Comparison of ENCODE assay signal across 7 cellular contexts in the genomic region with DNA sequence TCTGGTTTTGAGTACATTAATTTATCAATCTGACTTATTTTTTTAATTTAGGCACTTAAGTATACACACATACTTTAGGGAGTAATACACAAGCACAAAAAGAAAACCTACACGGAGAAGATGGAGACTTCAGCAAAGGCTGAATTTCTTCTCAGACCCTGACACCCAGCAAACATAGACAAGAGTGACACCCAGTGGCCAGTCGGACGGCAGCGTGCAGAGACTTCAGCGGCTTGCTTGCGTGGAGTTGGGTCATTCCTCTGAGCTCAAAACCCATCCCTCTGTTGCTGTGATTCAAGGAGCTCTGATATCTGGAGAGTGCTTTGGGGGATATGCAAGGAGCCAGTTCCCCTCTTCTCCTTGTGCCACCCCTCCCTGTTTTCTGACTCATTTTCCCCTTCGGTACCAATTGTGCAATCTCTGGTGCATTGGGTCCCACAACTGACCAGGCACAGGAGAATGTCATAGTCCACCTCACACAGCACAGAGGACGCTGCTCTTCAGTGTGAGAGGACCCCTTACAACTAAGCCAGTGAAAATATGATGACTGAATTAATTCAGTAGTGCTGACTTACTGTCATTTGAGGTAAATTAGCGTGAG. TPM values are rescaled to one million over a fixed set of nuclear protein-coding genes. Genes with fewer than 3 reads are reported as not detected.
A peak's percentile ranks its signal among the peaks of the same experiment; 100 is the strongest.
DNase-seq lines count a peak whose midpoint lies in the region; ATAC-seq and TF ChIP-seq lines count a peak whose summit lies in the region.

No MANE protein-coding gene starts in this region.

- WGBS in hepatocyte (ENCODE audit: low lambda C conversion rate, missing lambda C conversion rate) = 32% methylated on average over 9 of the region's 9 CpGs
- 30% methylated on average over 9 of the region's 9 CpGs for WGBS in smooth muscle cell (ENCODE audit: low lambda C conversion rate)

- no peaks in the 10 kb centered on the region for H4K20me1 ChIP-seq in hepatocyte (ENCODE audit: insufficient read depth, poor library complexity, severe bottlenecking)
- H4K20me1 ChIP-seq in smooth muscle cell (ENCODE audit: low read depth) = no peaks in the 10 kb centered on the region

- peak; percentile 23 for DNase-seq in NCI-H1694 treated with DMSO at 0.1 percent for 48 hours (lab: John Stamatoyannopoulos, UW)
- peak; percentile 59 for DNase-seq in T1000 (lab: John Stamatoyannopoulos, UW)
- DNase-seq in ascending aorta (ENCODE audit: low spot score in 2 of 2) = peak in 1 of 2 donors; percentile 85
- DNase-seq in hepatocyte (ENCODE audit: low spot score) = peak; percentile 83
- peak; percentile 17 for DNase-seq in smooth muscle cell (lab: John Stamatoyannopoulos, UW; ENCODE audit: unreplicated experiment)

- TF ChIP-seq CTCF in ascending aorta (IDR thresholded peaks at IDR 0.05) (peak; percentile 67 to 83 (median 80)), hepatocyte (IDR thresholded peaks at IDR 0.05; ENCODE audit: poor library complexity) (peak; percentile 95), smooth muscle cell (IDR thresholded peaks at IDR 0.05; ENCODE audit: borderline replicate concordance, insufficient read depth, poor library complexity, severe bottlenecking) (peak; percentile 81)

- H3K27ac ChIP-seq in ascending aorta (no peak overlapping the region), hepatocyte (no peak overlapping the region), smooth muscle cell (ENCODE audit: low read depth) (no peak overlapping the region)

- no peak overlapping the region for H3K4me3 ChIP-seq in ascending aorta
- H3K4me3 ChIP-seq in hepatocyte = no peak overlapping the region
- no peak overlapping the region for H3K4me3 ChIP-seq in smooth muscle cell

- H2AFZ ChIP-seq in hepatocyte (no peak overlapping the region), smooth muscle cell (ENCODE audit: low read depth) (no peak overlapping the region)

- H3K9ac ChIP-seq in smooth muscle cell (ENCODE audit: low read depth) = no peak overlapping the region

- intact Hi-C loops in ascending aorta (cut with DNase I) = loop anchor here (1.0 to 5.0 kb wide), 2 partner anchors 302 to 593 kb away; no protein-coding TSS in a partner anchor

- peak; percentile 95 for ATAC-seq in GM18498 (IDR thresholded peaks at IDR 0.05; ENCODE audit: unreplicated experiment)
- peak; percentile 87 for ATAC-seq in HG02759 (IDR thresholded peaks at IDR 0.05; ENCODE audit: unreplicated experiment)

- no peaks in the 10 kb centered on the region for H3K9me2 ChIP-seq in hepatocyte (replicated peaks; ENCODE audit: insufficient read depth)

- no peaks in the 10 kb centered on the region for H3F3A ChIP-seq in smooth muscle cell (ENCODE audit: low read depth)

- H3K79me2 ChIP-seq in hepatocyte (no peaks in the 10 kb centered on the region), smooth muscle cell (ENCODE audit: low read depth) (no peaks in the 10 kb centered on the region)

- no peaks in the 10 kb centered on the region for H3K4me1 ChIP-seq in ascending aorta
- H3K4me1 ChIP-seq in hepatocyte (ENCODE audit: insufficient read depth) = no peaks in the 10 kb centered on the region
- no peaks in the 10 kb centered on the region for H3K4me1 ChIP-seq in smooth muscle cell (ENCODE audit: low read depth)

- no peaks in the 10 kb centered on the region for H3K36me3 ChIP-seq in ascending aorta
- no peaks in the 10 kb centered on the region for H3K36me3 ChIP-seq in hepatocyte (replicated peaks; ENCODE audit: insufficient read depth, low read depth)
- no peaks in the 10 kb centered on the region for H3K36me3 ChIP-seq in smooth muscle cell (ENCODE audit: low read depth)

- no peaks in the 10 kb centered on the region for H3K27me3 ChIP-seq in ascending aorta
- H3K27me3 ChIP-seq in hepatocyte = no peaks in the 10 kb centered on the region
- H3K27me3 ChIP-seq in smooth muscle cell (ENCODE audit: low read depth) = peaks cover 4% of the 10 kb centered on the region

- H3K4me2 ChIP-seq in hepatocyte (no peak overlapping the region), smooth muscle cell (no peak overlapping the region)

- no peaks in the 10 kb centered on the region for H3K9me3 ChIP-seq in ascending aorta
- H3K9me3 ChIP-seq in hepatocyte (ENCODE audit: low read depth) = no peaks in the 10 kb centered on the region
- H3K9me3 ChIP-seq in smooth muscle cell (replicated peaks; ENCODE audit: low read depth) = no peaks in the 10 kb centered on the region

RNA-seq across cellular contexts. Expression of gene SH3TC2, which starts 27.5 kb away (rescaled TPM):
- 0.21 TPM for total RNA-seq in ascending aorta
- total RNA-seq in hepatocyte = 3.5 and 3.8 TPM in 2 replicates
- polyA plus RNA-seq in hepatocyte = 1.3 and 2.2 TPM in 2 replicates
- 0.31 and 1.9 TPM in 2 replicates for total RNA-seq in smooth muscle cell
- 0.19 and 0.46 TPM in 2 replicates for polyA plus RNA-seq in smooth muscle cell
